Comparison of ENCODE assay signal across 1 cellular context in genomic region chr7:95430864-95431263, GRCh38.
A peak's percentile ranks its signal among the peaks of the same experiment; 100 is the strongest.
TF ChIP-seq lines count a peak whose summit lies in the region.

No MANE protein-coding gene starts in this region.

TF ChIP-seq in GM12878, 131 proteins besides CTCF, POLR2A, EP300 and RAD21:
- TF ChIP-seq RBBP5 (conservative IDR thresholded peaks at IDR 0.05) (no peak), IKZF2 (IDR thresholded peaks at IDR 0.05) (peak in 1 of 2 experiments; percentile 21; a peak in 2 of 4 replicates), ZBTB4 (CRISPR knock-in tag; IDR thresholded peaks at IDR 0.05) (no peak), SMAD5 (IDR thresholded peaks at IDR 0.05; ENCODE audit: low read depth) (no peak), ZNF207 (IDR thresholded peaks at IDR 0.05; ENCODE audit: borderline replicate concordance) (no peak), MXI1 (IDR thresholded peaks at IDR 0.05; ENCODE audit: low read depth, low read length) (no peak), PAX5 (IDR thresholded peaks at IDR 0.05; ENCODE audit: borderline replicate concordance, low read depth, low read length) (peak; percentile 12; the same call in 1 of the 2 replicates), TBL1XR1 (IDR thresholded peaks at IDR 0.05; ENCODE audit: low read depth, low read length) (no peak), TARDBP (IDR thresholded peaks at IDR 0.05; ENCODE audit: borderline replicate concordance) (no peak), NFIC (IDR thresholded peaks at IDR 0.05; ENCODE audit: low read depth, low read length) (no peak), MEF2B (IDR thresholded peaks at IDR 0.05; ENCODE audit: partially characterized antibody, poor library complexity, severe bottlenecking) (peak; percentile 64), SMARCA5 (IDR thresholded peaks at IDR 0.05) (no peak), RELB (IDR thresholded peaks at IDR 0.05; ENCODE audit: low read depth) (peak; percentile 19; the same call in 1 of the 2 replicates), EGR1 (IDR thresholded peaks at IDR 0.05; ENCODE audit: borderline replicate concordance in 1 of 2, low read depth in 2 of 2, low read length in 2 of 2) (no peak), CREM (IDR thresholded peaks at IDR 0.05; ENCODE audit: low read depth) (no peak), CHD2 (IDR thresholded peaks at IDR 0.05; ENCODE audit: borderline replicate concordance, low read depth, low read length) (no peak)
- TF ChIP-seq, protein P1, sequence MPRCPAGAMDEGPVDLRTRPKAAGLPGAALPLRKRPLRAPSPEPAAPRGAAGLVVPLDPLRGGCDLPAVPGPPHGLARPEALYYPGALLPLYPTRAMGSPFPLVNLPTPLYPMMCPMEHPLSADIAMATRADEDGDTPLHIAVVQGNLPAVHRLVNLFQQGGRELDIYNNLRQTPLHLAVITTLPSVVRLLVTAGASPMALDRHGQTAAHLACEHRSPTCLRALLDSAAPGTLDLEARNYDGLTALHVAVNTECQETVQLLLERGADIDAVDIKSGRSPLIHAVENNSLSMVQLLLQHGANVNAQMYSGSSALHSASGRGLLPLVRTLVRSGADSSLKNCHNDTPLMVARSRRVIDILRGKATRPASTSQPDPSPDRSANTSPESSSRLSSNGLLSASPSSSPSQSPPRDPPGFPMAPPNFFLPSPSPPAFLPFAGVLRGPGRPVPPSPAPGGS (IDR thresholded peaks at IDR 0.05; ENCODE audit: borderline replicate concordance, insufficient read depth, low read depth, low read length, poor library complexity, severe bottlenecking): no peak
- TF ChIP-seq, protein P2, sequence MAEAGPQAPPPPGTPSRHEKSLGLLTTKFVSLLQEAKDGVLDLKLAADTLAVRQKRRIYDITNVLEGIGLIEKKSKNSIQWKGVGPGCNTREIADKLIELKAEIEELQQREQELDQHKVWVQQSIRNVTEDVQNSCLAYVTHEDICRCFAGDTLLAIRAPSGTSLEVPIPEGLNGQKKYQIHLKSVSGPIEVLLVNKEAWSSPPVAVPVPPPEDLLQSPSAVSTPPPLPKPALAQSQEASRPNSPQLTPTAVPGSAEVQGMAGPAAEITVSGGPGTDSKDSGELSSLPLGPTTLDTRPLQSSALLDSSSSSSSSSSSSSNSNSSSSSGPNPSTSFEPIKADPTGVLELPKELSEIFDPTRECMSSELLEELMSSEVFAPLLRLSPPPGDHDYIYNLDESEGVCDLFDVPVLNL (IDR thresholded peaks at IDR 0.05; ENCODE audit: low read depth, low read length): no peak
